Comparison of ENCODE assay signal across 20 cellular contexts in genomic region chr2:34266908-34267697, GRCh38.
DNase-seq lines count a peak whose midpoint lies in the region; ATAC-seq, FAIRE-seq and TF ChIP-seq lines count a peak whose summit lies in the region.
"Had no signal": no experiment of that assay in that cellular context is flagged by ENCODE, and none has a peak within 500 bp of the region (broad histone marks: within the 10 kb centered on the region; RNA-seq: fewer than 3 reads in every experiment).

No MANE protein-coding gene starts in this region.

- H3K9me3 ChIP-seq in thyroid gland: no peaks in the 10 kb centered on the region
- H3K9me3 ChIP-seq: A549, transverse colon had no signal

- H3K4me1 ChIP-seq in thyroid gland: no peaks in the 10 kb centered on the region
- H3K4me1 ChIP-seq: A549, transverse colon had no signal

- TF ChIP-seq CTCF in thyroid gland (IDR thresholded peaks at IDR 0.05): no peak

- no peaks in the 10 kb centered on the region for H3K36me3 ChIP-seq in thyroid gland
- H3K36me3 ChIP-seq: transverse colon had no signal

- WGBS in thyroid gland, 2 donors: 83 to 89% methylated on average over 9 of the region's 9 CpGs

- TF ChIP-seq POLR2A in thyroid gland (IDR thresholded peaks at IDR 0.05): no peak

- intact Hi-C loops in thyroid gland (cut with DNase I): no loop called here

- H3K27ac ChIP-seq in thyroid gland: no peak overlapping the region
- H3K27ac ChIP-seq: A549, epithelial cell of prostate, hepatocyte, skin epidermis, transverse colon had no signal

- no peaks in the 10 kb centered on the region for H3K27me3 ChIP-seq in thyroid gland
- H3K27me3 ChIP-seq: hepatocyte, transverse colon had no signal

- DNase-seq in SHP77 (lab: John Stamatoyannopoulos, UW) (peak; percentile 4 to 43), SHP77 treated with DMSO at 0.1 percent for 48 hours (lab: John Stamatoyannopoulos, UW) (no peak), thyroid gland (no peak), NCI-H524 (lab: John Stamatoyannopoulos, UW) (no peak)
- no peak for DNase-seq in activated CD4-positive, CD25-positive, alpha-beta regulatory T cell (lab: John Stamatoyannopoulos, UW)
- DNase-seq: activated CD4-positive, alpha-beta T cell treated with anti-CD3 and anti-CD28 coated beads for 48 hours; activated naive CD4-positive, alpha-beta T cell; central memory CD4-positive, alpha-beta T cell; KG1; NCI-H1694 treated with DMSO at 0.1 percent for 48 hours; SW 1271; transverse colon had no signal

- H3K4me3 ChIP-seq in thyroid gland (replicated peaks in 1 of 3): no peak overlapping the region
- H3K4me3 ChIP-seq: A549, hepatocyte, skin epidermis, transverse colon had no signal

- FAIRE-seq in colon (lab: Jason Lieb, UNC): peak; percentile 14
- FAIRE-seq: A549, D721Med had no signal

- ATAC-seq in GM21529 (IDR thresholded peaks at IDR 0.05; ENCODE audit: unreplicated experiment): peak; percentile 95
- ATAC-seq in HG03060 (IDR thresholded peaks at IDR 0.05; ENCODE audit: low read depth, unreplicated experiment): peak; percentile 66
- ATAC-seq: A549 had no signal

Comparison
In these comparisons a context has a peak if more than half of its experiments do, and no peak if none do; other contexts are left out.
1. DNase-seq: peak in SHP77 (2 of 2); none in SHP77 treated with DMSO at 0.1 percent for 48 hours (single experiment), thyroid gland (0 of 2), activated CD4-positive, CD25-positive, alpha-beta regulatory T cell (0 of 4) and NCI-H524 (0 of 2).